8 cellular contexts compared by ENCODE assay signal in genomic region chr11:43941257-43941879, GRCh38. TPM values are rescaled to one million over a fixed set of nuclear protein-coding genes. Genes with fewer than 3 reads are reported as not detected.
DNase-seq lines count a peak whose midpoint lies in the region; ATAC-seq and TF ChIP-seq lines count a peak whose summit lies in the region.

No MANE protein-coding gene starts in this region.

- POLR2A ChIA-PET in activated CD4-positive, alpha-beta memory T cell treated with anti-CD3 and anti-CD28 coated beads for 36 hours (lab: Charles Lee) = interaction anchor here (0.7 to 1.0 kb wide), 2 partner anchors 51 to 924 kb away, joined by 3 to 4 read pairs; no protein-coding TSS in a partner anchor

- H3K4me1 Mint-ChIP-seq in activated naive CD4-positive, alpha-beta T cell treated with anti-CD3 and anti-CD28 coated beads for 36 hours (ENCODE audit: low read depth) = peaks cover 15% of the 10 kb centered on the region
- peaks cover 17% of the 10 kb centered on the region for H3K4me1 Mint-ChIP-seq in activated CD4-positive, alpha-beta memory T cell treated with anti-CD3 and anti-CD28 coated beads for 36 hours (ENCODE audit: low read depth)

- no peaks in the 10 kb centered on the region for H3K9me3 Mint-ChIP-seq in activated naive CD4-positive, alpha-beta T cell treated with anti-CD3 and anti-CD28 coated beads for 36 hours
- H3K9me3 Mint-ChIP-seq in activated naive CD4-positive, alpha-beta T cell treated with anti-CD3 and anti-CD28 coated beads, Interleukin-2, amount 50 U/mL, for 72 hours = no peaks in the 10 kb centered on the region
- H3K9me3 Mint-ChIP-seq in activated CD4-positive, alpha-beta memory T cell treated with anti-CD3 and anti-CD28 coated beads for 36 hours = no peaks in the 10 kb centered on the region

- H3K27me3 ChIP-seq in iPS-20b (ENCODE audit: insufficient read depth, low read length) = peaks cover 63% of the 10 kb centered on the region
- no peaks in the 10 kb centered on the region for H3K27me3 ChIP-seq in thoracic aorta (replicated peaks; ENCODE audit: insufficient read depth)

- no peaks in the 10 kb centered on the region for H3K9me3 ChIP-seq in iPS-20b (ENCODE audit: insufficient read depth, low read depth, low read length)
- no peaks in the 10 kb centered on the region for H3K9me3 ChIP-seq in thoracic aorta

- TF ChIP-seq CTCF in thoracic aorta (IDR thresholded peaks at IDR 0.05) = no peak

- DNase-seq in activated naive CD4-positive, alpha-beta T cell treated with anti-CD3 and anti-CD28 coated beads for 36 hours = no peak
- no peak for DNase-seq in activated naive CD4-positive, alpha-beta T cell treated with anti-CD3 and anti-CD28 coated beads, Interleukin-2, amount 50 U/mL, for 72 hours (ENCODE audit: low spot score in 2 of 2)
- DNase-seq in activated CD4-positive, alpha-beta memory T cell treated with anti-CD3 and anti-CD28 coated beads for 36 hours = no peak
- no peak for DNase-seq in thoracic aorta (ENCODE audit: low spot score)
- no peak for DNase-seq in DMS53 treated with DMSO at 0.1 percent for 48 hours (lab: John Stamatoyannopoulos, UW; ENCODE audit: unreplicated experiment)
- no peak for DNase-seq in activated CD4-positive, alpha-beta T cell treated with anti-CD3 and anti-CD28 coated beads, Interleukin-2, amount 50 U/mL, for 1 hour

- no peaks in the 10 kb centered on the region for H3K36me3 ChIP-seq in iPS-20b (ENCODE audit: insufficient read depth, low read depth, low read length)
- H3K36me3 ChIP-seq in thoracic aorta = no peaks in the 10 kb centered on the region

- H3K27ac ChIP-seq in iPS-20b (ENCODE audit: low read length) (no peak overlapping the region), thoracic aorta (peak overlapping the region; percentile 84 to 86)

- no peak overlapping the region for H3K9ac ChIP-seq in iPS-20b (ENCODE audit: low read depth, low read length)

- no peaks in the 10 kb centered on the region for H3K36me3 Mint-ChIP-seq in activated naive CD4-positive, alpha-beta T cell treated with anti-CD3 and anti-CD28 coated beads for 36 hours (ENCODE audit: low read depth)
- peaks cover 6 to 11% of the 10 kb centered on the region in 2 donors for H3K36me3 Mint-ChIP-seq in activated naive CD4-positive, alpha-beta T cell treated with anti-CD3 and anti-CD28 coated beads, Interleukin-2, amount 50 U/mL, for 72 hours
- no peaks in the 10 kb centered on the region for H3K36me3 Mint-ChIP-seq in activated CD4-positive, alpha-beta memory T cell treated with anti-CD3 and anti-CD28 coated beads for 36 hours

- H3K27ac Mint-ChIP-seq in activated naive CD4-positive, alpha-beta T cell treated with anti-CD3 and anti-CD28 coated beads for 36 hours = no peak overlapping the region
- H3K27ac Mint-ChIP-seq in activated naive CD4-positive, alpha-beta T cell treated with anti-CD3 and anti-CD28 coated beads, Interleukin-2, amount 50 U/mL, for 72 hours = peak overlapping the region in 1 of 2 donors; percentile 12
- H3K27ac Mint-ChIP-seq in activated CD4-positive, alpha-beta memory T cell treated with anti-CD3 and anti-CD28 coated beads for 36 hours = no peak overlapping the region

- ATAC-seq in activated naive CD4-positive, alpha-beta T cell treated with anti-CD3 and anti-CD28 coated beads, Interleukin-2, amount 50 U/mL, for 72 hours = no peak
- ATAC-seq in thoracic aorta (ENCODE audit: insufficient number of reproducible peaks, low FRiP score, low read depth) (no peak), GM19324 (IDR thresholded peaks at IDR 0.05; ENCODE audit: low FRiP score, unreplicated experiment) (no peak)

- peaks cover 61% of the 10 kb centered on the region for H3K27me3 Mint-ChIP-seq in activated naive CD4-positive, alpha-beta T cell treated with anti-CD3 and anti-CD28 coated beads for 36 hours (ENCODE audit: low read depth)
- H3K27me3 Mint-ChIP-seq in activated CD4-positive, alpha-beta memory T cell treated with anti-CD3 and anti-CD28 coated beads for 36 hours = peaks cover 50% of the 10 kb centered on the region

- CTCF ChIA-PET in activated naive CD4-positive, alpha-beta T cell treated with anti-CD3 and anti-CD28 coated beads for 36 hours (lab: Charles Lee) = interaction anchor here (0.8 to 1.9 kb wide), 3 partner anchors 48 to 60 kb away, joined by 3 to 8 read pairs (median 3); no protein-coding TSS in a partner anchor
- CTCF ChIA-PET in activated CD4-positive, alpha-beta memory T cell treated with anti-CD3 and anti-CD28 coated beads for 36 hours (lab: Charles Lee) = interaction anchor here (0.7 to 2.2 kb wide), 5 partner anchors 13 to 164 kb away, joined by 3 to 10 read pairs (median 3); no protein-coding TSS in a partner anchor

- H3K4me3 Mint-ChIP-seq in activated naive CD4-positive, alpha-beta T cell treated with anti-CD3 and anti-CD28 coated beads for 36 hours = peak overlapping the region; percentile 64
- peak overlapping the region; percentile 46 for H3K4me3 Mint-ChIP-seq in activated CD4-positive, alpha-beta memory T cell treated with anti-CD3 and anti-CD28 coated beads for 36 hours

- H3K4me1 ChIP-seq in iPS-20b (ENCODE audit: insufficient read depth, low read length) = no peaks in the 10 kb centered on the region; the same call in 1 of the 2 replicates
- peaks cover 0 to 32% of the 10 kb centered on the region in 2 donors for H3K4me1 ChIP-seq in thoracic aorta (ENCODE audit: control insufficient read depth in 1 of 2, low read depth in 2 of 2)

- H3K4me3 ChIP-seq in iPS-20b (ENCODE audit: low read length) (peak overlapping the region; percentile 48), thoracic aorta (peak overlapping the region; percentile 82)

- intact Hi-C loops in activated naive CD4-positive, alpha-beta T cell treated with anti-CD3 and anti-CD28 coated beads for 36 hours (cut with micrococcal nuclease) = loop anchor here (5.0 kb wide), 1 partner anchor 374 kb away; no protein-coding TSS in a partner anchor
- intact Hi-C loops in activated CD4-positive, alpha-beta memory T cell treated with anti-CD3 and anti-CD28 coated beads for 36 hours (cut with micrococcal nuclease) = loop anchor here (10.0 kb wide), 1 partner anchor 123 kb away; the partner anchor contains the start of gene ACCS

RNA-seq across cellular contexts. Expression of gene C11orf96, which starts 1.1 kb away (rescaled TPM):
- total RNA-seq in activated naive CD4-positive, alpha-beta T cell treated with anti-CD3 and anti-CD28 coated beads for 36 hours = 1 to 10 TPM in 1 of 2 experiments, under 1 TPM in 1; 0.81 to 1.1 TPM
- under 1 TPM; 0.11 to 0.49 TPM for total RNA-seq in activated naive CD4-positive, alpha-beta T cell treated with anti-CD3 and anti-CD28 coated beads, Interleukin-2, amount 50 U/mL, for 72 hours
- total RNA-seq in activated CD4-positive, alpha-beta memory T cell treated with anti-CD3 and anti-CD28 coated beads for 36 hours = under 1 TPM in 1 of 2 experiments, not detected in 1; 0.21 TPM
- total RNA-seq in thoracic aorta = 1,000 to 10,000 TPM; 1,114 to 1,404 TPM

Comparison
In these comparisons a context has a peak if more than half of its experiments do, and no peak if none do; other contexts are left out.
1. RNA of gene C11orf96, which starts 1.1 kb away (total RNA-seq): 1,114 to 1,404 TPM in thoracic aorta; 0.81 to 1.1 TPM in activated naive CD4-positive, alpha-beta T cell treated with anti-CD3 and anti-CD28 coated beads for 36 hours, 0.11 to 0.49 TPM in activated naive CD4-positive, alpha-beta T cell treated with anti-CD3 and anti-CD28 coated beads, Interleukin-2, amount 50 U/mL, for 72 hours and 0.21 TPM in activated CD4-positive, alpha-beta memory T cell treated with anti-CD3 and anti-CD28 coated beads for 36 hours; every median in the first group is over 100 times any median in the second.